Comparison of ENCODE assay signal across 17 cellular contexts in genomic region chr2:239162141-239162821, GRCh38.
A peak's percentile ranks its signal among the peaks of the same experiment; 100 is the strongest.
DNase-seq lines count a peak whose midpoint lies in the region; ATAC-seq, FAIRE-seq and TF ChIP-seq lines count a peak whose summit lies in the region.
"Had no signal": no experiment of that assay in that cellular context is flagged by ENCODE, and none has a peak within 500 bp of the region (broad histone marks: within the 10 kb centered on the region; RNA-seq: fewer than 3 reads in every experiment).

No MANE protein-coding gene starts in this region.

- H3K4me2 ChIP-seq in HepG2 (ENCODE audit: low read depth, low read length): no peak overlapping the region
- H3K4me2 ChIP-seq: smooth muscle cell had no signal

- TF ChIP-seq CTCF in activated B cell treated with CpG ODN at 0.5 μM for 24 hours (IDR thresholded peaks at IDR 0.05) (no peak), HepG2 (CRISPR knock-in tag; IDR thresholded peaks at IDR 0.05) (no peak), sigmoid colon (IDR thresholded peaks at IDR 0.05) (no peak)

- no peak for DNase-seq in activated naive CD4-positive, alpha-beta T cell treated with Interleukin-2 at 50 U/mL for 16 hours
- DNase-seq in activated B cell treated with CpG ODN at 0.5 μM for 24 hours: peak; percentile 5
- no peak for DNase-seq in HepG2 (ENCODE audit: low spot score)
- peak; percentile 61 for DNase-seq in sigmoid colon
- no peak for DNase-seq in H7
- DNase-seq: activated CD4-positive, alpha-beta T cell treated with anti-CD3 and anti-CD28 coated beads for 48 hours; activated CD8-positive, alpha-beta memory T cell treated with anti-CD3 and anti-CD28 coated beads, Interleukin-2, amount 50 U/mL, for 48 hours; GDM1; NCI-H69; SHP77; stimulated activated CD4-positive, alpha-beta T cell treated with anti-CD3 and anti-CD28 coated beads, Interleukin-4, amount 100 ng/mL, for 24 hours had no signal

- TF ChIP-seq POLR2A in HepG2 (IDR thresholded peaks at IDR 0.05; ENCODE audit: insufficient read depth in 1 of 2, low read depth in 2 of 2, low read length in 2 of 2) (no peak), sigmoid colon (IDR thresholded peaks at IDR 0.05) (no peak)

- H3K27me3 ChIP-seq in HepG2 (ENCODE audit: control insufficient read depth in 1 of 2, insufficient read depth in 2 of 2, low read length in 2 of 2) (no peaks in the 10 kb centered on the region), sigmoid colon (no peaks in the 10 kb centered on the region), H7 (ENCODE audit: control insufficient read depth, insufficient read depth, low read length) (no peaks in the 10 kb centered on the region)

- H3K4me3 Mint-ChIP-seq in activated naive CD4-positive, alpha-beta T cell treated with anti-CD3 and anti-CD28 coated beads, Interleukin-2, amount 50 U/mL, for 24 hours: no peak overlapping the region
- no peak overlapping the region for H3K4me3 Mint-ChIP-seq in activated B cell treated with CpG ODN at 0.5 μM for 24 hours

- no peak overlapping the region for H3K27ac ChIP-seq in HepG2 (ENCODE audit: extremely low read length, insufficient read depth, low read length)
- H3K27ac ChIP-seq in sigmoid colon: no peak overlapping the region

- H3K27ac Mint-ChIP-seq in activated naive CD4-positive, alpha-beta T cell treated with anti-CD3 and anti-CD28 coated beads, Interleukin-2, amount 50 U/mL, for 24 hours: peak overlapping the region; percentile 84
- H3K27ac Mint-ChIP-seq in activated B cell treated with CpG ODN at 0.5 μM for 24 hours: no peak overlapping the region

- 99% methylated on average over 17 of the region's 23 CpGs for WGBS in HepG2 (ENCODE audit: low lambda C conversion rate)
- WGBS in sigmoid colon, 2 donors: 95 to 97% methylated on average over 23 of the region's 23 CpGs

- CTCF ChIA-PET in activated B cell treated with CpG ODN at 0.5 μM for 24 hours (lab: Charles Lee) (no interaction called here), HepG2 (lab: Yijun Ruan, JAX; ENCODE audit: low intra/inter-chr PET ratio, low total read pairs) (no interaction called here)

- in situ Hi-C loops in HepG2 (cut with HindIII; ENCODE audit: extremely low pct_ligation_motif_present, low pct_unique_long_range_greater_than_20kb): no loop called here

- intact Hi-C loops in activated B cell treated with CpG ODN at 0.5 μM for 24 hours (cut with micrococcal nuclease): no loop called here
- intact Hi-C loops in HepG2 (cut with micrococcal nuclease; ENCODE audit: unreplicated experiment): no loop called here
- intact Hi-C loops in sigmoid colon (cut with DNase I): no loop called here

- no peak overlapping the region for H2AFZ ChIP-seq in HepG2 (ENCODE audit: low read length)

- H3K36me3 ChIP-seq in HepG2 (replicated peaks in 1 of 2; ENCODE audit: control insufficient read depth in 1 of 2, insufficient read depth in 2 of 2, low read length in 2 of 2) (peaks cover 16 to 29% of the 10 kb centered on the region in 2 experiments), sigmoid colon (peaks cover 25 to 56% (median 42%) of the 10 kb centered on the region in 4 donors), H7 (replicated peaks; ENCODE audit: control insufficient read depth, insufficient read depth, low read length) (no peaks in the 10 kb centered on the region; the same call in 1 of the 2 replicates)
- H3K36me3 ChIP-seq: HAP-1 had no signal

- no peaks in the 10 kb centered on the region for H3K79me2 ChIP-seq in HepG2 (ENCODE audit: insufficient read depth, low read length)

- TF ChIP-seq EP300 in HepG2 (IDR thresholded peaks at IDR 0.05; ENCODE audit: low read depth in 2 of 2, low read length in 2 of 2): no peak
- TF ChIP-seq EP300 in HepG2 (CRISPR knock-in tag; IDR thresholded peaks at IDR 0.05; ENCODE audit: borderline replicate concordance): no peak
- no peak for TF ChIP-seq EP300 in sigmoid colon (IDR thresholded peaks at IDR 0.05)

- H3K4me3 ChIP-seq in HepG2 (replicated peaks in 1 of 3; ENCODE audit: insufficient read depth in 1 of 3, low read depth in 2 of 3, low read length in 3 of 3) (no peak overlapping the region), sigmoid colon (no peak overlapping the region), H7 (ENCODE audit: insufficient read depth, low read depth, low read length) (no peak overlapping the region)
- H3K4me3 ChIP-seq: HAP-1, smooth muscle cell had no signal

- ATAC-seq in activated B cell treated with CpG ODN at 0.5 μM for 24 hours (ENCODE audit: low read depth) (no peak), HepG2 (no peak), GM19023 (IDR thresholded peaks at IDR 0.05; ENCODE audit: unreplicated experiment) (no peak), HG03135 (IDR thresholded peaks at IDR 0.05; ENCODE audit: unreplicated experiment) (no peak)

- no peak for FAIRE-seq in HepG2 (lab: Jason Lieb, UNC)
- FAIRE-seq: TTC549 had no signal

- H3K36me3 Mint-ChIP-seq in activated naive CD4-positive, alpha-beta T cell treated with anti-CD3 and anti-CD28 coated beads, Interleukin-2, amount 50 U/mL, for 24 hours: peaks cover 21% of the 10 kb centered on the region
- peaks cover 38% of the 10 kb centered on the region for H3K36me3 Mint-ChIP-seq in activated B cell treated with CpG ODN at 0.5 μM for 24 hours (ENCODE audit: low read depth)

- H3K9me3 Mint-ChIP-seq in activated naive CD4-positive, alpha-beta T cell treated with anti-CD3 and anti-CD28 coated beads, Interleukin-2, amount 50 U/mL, for 24 hours: no peaks in the 10 kb centered on the region
- no peaks in the 10 kb centered on the region for H3K9me3 Mint-ChIP-seq in activated B cell treated with CpG ODN at 0.5 μM for 24 hours

- H3K4me1 Mint-ChIP-seq in activated naive CD4-positive, alpha-beta T cell treated with anti-CD3 and anti-CD28 coated beads, Interleukin-2, amount 50 U/mL, for 24 hours: peaks cover 19% of the 10 kb centered on the region
- no peaks in the 10 kb centered on the region for H3K4me1 Mint-ChIP-seq in activated B cell treated with CpG ODN at 0.5 μM for 24 hours

- BruUV-seq in HepG2 (replicated peaks; lab: Mats Ljungman, UMichigan): no TSS peak

- H3K9me3 ChIP-seq in HepG2 (ENCODE audit: low read length) (no peaks in the 10 kb centered on the region), sigmoid colon (no peaks in the 10 kb centered on the region)
- H3K9me3 ChIP-seq: HAP-1 had no signal

- no peaks in the 10 kb centered on the region for H3K4me1 ChIP-seq in HepG2 (ENCODE audit: insufficient read depth, low read length)
- H3K4me1 ChIP-seq in sigmoid colon: peaks cover 0 to 35% (median 29%) of the 10 kb centered on the region in 4 donors
- H3K4me1 ChIP-seq: HAP-1 had no signal

- POLR2A ChIA-PET in activated B cell treated with CpG ODN at 0.5 μM for 24 hours (lab: Charles Lee): no interaction called here
- POLR2A ChIA-PET in HepG2 (lab: Yijun Ruan, JAX): no interaction called here

- no peak for TF ChIP-seq RAD21 in HepG2 (CRISPR knock-in tag; IDR thresholded peaks at IDR 0.05)

- no peaks in the 10 kb centered on the region for H4K20me1 ChIP-seq in HepG2 (ENCODE audit: insufficient read depth, low read length)

- H3K27me3 Mint-ChIP-seq in activated naive CD4-positive, alpha-beta T cell treated with anti-CD3 and anti-CD28 coated beads, Interleukin-2, amount 50 U/mL, for 24 hours: no peaks in the 10 kb centered on the region
- H3K27me3 Mint-ChIP-seq in activated B cell treated with CpG ODN at 0.5 μM for 24 hours: no peaks in the 10 kb centered on the region

- no peak overlapping the region for H3K9ac ChIP-seq in HepG2 (ENCODE audit: insufficient read depth, low read depth, low read length)

TF ChIP-seq in HepG2, 621 proteins besides CTCF, POLR2A, EP300 and RAD21:
- TF ChIP-seq NRL (CRISPR knock-in tag; IDR thresholded peaks at IDR 0.05; ENCODE audit: borderline replicate concordance): 0 out of 2 replicates have a peak, but pooled peaks have one; percentile 20
- no peak for TF ChIP-seq ETS1 (CRISPR knock-in tag; IDR thresholded peaks at IDR 0.05)
- peak; percentile 62 for TF ChIP-seq AGO2 (optimal IDR thresholded peaks at IDR 0.05; ENCODE audit: low read depth, low read length)

Comparison
In these comparisons a context has a peak if more than half of its experiments do, and no peak if none do; other contexts are left out.
1. DNase-seq: peak in activated B cell treated with CpG ODN at 0.5 μM for 24 hours (single experiment) and sigmoid colon (single experiment); none in activated naive CD4-positive, alpha-beta T cell treated with Interleukin-2 at 50 U/mL for 16 hours (single experiment), HepG2 (single experiment) and H7 (single experiment).